Comparison of ENCODE assay signal across 1 cellular context in the genomic region with DNA sequence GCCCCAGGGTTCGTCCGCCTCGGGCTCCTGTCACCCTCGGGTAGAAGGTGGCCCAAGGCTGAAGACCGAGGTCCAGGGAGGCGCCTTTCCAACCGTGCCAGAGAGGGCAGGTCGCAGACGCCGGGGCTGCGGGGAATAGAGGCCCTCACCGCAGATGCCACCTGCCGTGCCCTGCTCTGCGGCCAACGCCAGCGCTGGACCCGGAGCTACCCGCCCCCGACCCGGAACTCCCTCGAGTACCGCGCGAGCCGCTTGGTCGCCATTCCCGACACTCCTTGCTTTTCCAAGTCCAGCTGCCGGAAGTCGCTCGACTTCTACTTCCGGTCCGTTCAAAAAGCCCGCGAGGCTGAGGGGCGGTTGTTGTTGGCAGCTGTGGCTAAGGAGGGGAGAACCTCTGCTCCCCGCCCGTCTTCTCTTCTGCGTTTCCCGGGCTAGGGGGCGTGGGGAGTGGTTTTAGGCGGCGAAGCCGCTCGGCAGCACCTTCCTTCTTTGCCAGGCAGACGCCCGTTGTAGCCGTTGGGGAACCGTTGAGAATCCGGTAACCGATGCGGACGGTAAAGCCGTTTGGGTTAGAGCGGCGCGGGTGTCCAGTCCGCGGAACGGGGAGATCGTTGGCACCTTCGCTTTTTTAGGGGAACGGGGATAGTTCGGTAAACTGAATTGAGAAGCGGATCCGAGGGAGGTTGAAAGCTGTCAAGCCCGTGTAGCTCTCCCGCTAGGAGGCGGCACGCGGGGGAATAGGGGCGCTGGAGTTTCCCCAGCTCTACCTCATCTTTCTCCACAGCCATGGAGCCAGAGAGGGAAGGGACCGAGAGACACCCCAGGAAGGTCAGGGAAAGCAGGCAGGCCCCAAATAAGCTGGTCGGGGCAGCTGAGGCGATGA.
TF ChIP-seq lines count a peak whose summit lies in the region.

A gene with protein sequence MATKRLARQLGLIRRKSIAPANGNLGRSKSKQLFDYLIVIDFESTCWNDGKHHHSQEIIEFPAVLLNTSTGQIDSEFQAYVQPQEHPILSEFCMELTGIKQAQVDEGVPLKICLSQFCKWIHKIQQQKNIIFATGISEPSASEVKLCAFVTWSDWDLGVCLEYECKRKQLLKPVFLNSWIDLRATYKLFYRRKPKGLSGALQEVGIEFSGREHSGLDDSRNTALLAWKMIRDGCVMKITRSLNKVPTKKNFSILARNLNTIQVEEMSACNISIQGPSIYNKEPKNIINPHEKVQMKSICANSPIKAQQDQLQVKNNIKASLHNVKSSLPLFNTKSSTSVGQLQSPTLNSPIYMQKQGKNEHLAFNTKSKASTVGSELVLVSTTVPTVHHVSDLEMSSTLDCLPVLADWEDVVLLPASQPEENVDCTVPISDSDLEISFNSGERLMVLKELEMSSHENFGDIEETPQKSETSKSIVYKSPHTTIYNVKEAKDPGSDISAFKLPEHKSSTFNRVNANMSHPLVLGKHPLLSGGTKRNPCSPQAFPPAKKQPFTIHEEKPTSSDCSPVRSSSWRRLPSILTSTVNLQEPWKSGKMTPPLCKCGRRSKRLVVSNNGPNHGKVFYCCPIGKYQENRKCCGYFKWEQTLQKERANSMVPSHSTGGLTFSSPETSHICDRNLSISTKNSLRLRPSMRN (minus strand): TSS at position 305 of the 883 bp plus-strand sequence. CDS start 42 bp downstream, at position 263.
A gene with protein sequence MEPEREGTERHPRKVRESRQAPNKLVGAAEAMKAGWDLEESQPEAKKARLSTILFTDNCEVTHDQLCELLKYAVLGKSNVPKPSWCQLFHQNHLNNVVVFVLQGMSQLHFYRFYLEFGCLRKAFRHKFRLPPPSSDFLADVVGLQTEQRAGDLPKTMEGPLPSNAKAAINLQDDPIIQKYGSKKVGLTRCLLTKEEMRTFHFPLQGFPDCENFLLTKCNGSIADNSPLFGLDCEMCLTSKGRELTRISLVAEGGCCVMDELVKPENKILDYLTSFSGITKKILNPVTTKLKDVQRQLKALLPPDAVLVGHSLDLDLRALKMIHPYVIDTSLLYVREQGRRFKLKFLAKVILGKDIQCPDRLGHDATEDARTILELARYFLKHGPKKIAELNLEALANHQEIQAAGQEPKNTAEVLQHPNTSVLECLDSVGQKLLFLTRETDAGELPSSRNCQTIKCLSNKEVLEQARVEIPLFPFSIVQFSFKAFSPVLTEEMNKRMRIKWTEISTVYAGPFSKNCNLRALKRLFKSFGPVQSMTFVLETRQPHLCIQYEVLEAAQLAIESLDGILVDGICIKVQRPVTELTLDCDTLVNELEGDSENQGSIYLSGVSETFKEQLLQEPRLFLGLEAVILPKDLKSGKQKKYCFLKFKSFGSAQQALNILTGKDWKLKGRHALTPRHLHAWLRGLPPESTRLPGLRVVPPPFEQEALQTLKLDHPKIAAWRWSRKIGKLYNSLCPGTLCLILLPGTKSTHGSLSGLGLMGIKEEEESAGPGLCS (plus strand): TSS at position 360 of the 883 bp plus-strand sequence. CDS start 427 bp downstream, at position 787.

TF ChIP-seq in K562, 482 proteins besides CTCF, POLR2A, EP300 and RAD21 (continued from another document and continues in another):
- TF ChIP-seq, protein P1, sequence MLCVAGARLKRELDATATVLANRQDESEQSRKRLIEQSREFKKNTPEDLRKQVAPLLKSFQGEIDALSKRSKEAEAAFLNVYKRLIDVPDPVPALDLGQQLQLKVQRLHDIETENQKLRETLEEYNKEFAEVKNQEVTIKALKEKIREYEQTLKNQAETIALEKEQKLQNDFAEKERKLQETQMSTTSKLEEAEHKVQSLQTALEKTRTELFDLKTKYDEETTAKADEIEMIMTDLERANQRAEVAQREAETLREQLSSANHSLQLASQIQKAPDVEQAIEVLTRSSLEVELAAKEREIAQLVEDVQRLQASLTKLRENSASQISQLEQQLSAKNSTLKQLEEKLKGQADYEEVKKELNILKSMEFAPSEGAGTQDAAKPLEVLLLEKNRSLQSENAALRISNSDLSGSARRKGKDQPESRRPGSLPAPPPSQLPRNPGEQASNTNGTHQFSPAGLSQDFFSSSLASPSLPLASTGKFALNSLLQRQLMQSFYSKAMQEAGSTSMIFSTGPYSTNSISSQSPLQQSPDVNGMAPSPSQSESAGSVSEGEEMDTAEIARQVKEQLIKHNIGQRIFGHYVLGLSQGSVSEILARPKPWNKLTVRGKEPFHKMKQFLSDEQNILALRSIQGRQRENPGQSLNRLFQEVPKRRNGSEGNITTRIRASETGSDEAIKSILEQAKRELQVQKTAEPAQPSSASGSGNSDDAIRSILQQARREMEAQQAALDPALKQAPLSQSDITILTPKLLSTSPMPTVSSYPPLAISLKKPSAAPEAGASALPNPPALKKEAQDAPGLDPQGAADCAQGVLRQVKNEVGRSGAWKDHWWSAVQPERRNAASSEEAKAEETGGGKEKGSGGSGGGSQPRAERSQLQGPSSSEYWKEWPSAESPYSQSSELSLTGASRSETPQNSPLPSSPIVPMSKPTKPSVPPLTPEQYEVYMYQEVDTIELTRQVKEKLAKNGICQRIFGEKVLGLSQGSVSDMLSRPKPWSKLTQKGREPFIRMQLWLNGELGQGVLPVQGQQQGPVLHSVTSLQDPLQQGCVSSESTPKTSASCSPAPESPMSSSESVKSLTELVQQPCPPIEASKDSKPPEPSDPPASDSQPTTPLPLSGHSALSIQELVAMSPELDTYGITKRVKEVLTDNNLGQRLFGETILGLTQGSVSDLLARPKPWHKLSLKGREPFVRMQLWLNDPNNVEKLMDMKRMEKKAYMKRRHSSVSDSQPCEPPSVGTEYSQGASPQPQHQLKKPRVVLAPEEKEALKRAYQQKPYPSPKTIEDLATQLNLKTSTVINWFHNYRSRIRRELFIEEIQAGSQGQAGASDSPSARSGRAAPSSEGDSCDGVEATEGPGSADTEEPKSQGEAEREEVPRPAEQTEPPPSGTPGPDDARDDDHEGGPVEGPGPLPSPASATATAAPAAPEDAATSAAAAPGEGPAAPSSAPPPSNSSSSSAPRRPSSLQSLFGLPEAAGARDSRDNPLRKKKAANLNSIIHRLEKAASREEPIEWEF (CRISPR knock-in tag; IDR thresholded peaks at IDR 0.05) = no peak
- TF ChIP-seq POLR3A (IDR thresholded peaks at IDR 0.05; ENCODE audit: borderline replicate concordance, extremely low read depth, insufficient read depth, insufficient read length) = no peak
- TF ChIP-seq NCOA1 (IDR thresholded peaks at IDR 0.05; ENCODE audit: low read depth) = peak; percentile 72; the same call in 1 of the 2 replicates
- peak; percentile 57; the same call in 1 of the 2 replicates for TF ChIP-seq FOXJ2 (tag; IDR thresholded peaks at IDR 0.05)
- no peak for TF ChIP-seq BMI1 (IDR thresholded peaks at IDR 0.05; ENCODE audit: low read length)
- TF ChIP-seq, protein P2, sequence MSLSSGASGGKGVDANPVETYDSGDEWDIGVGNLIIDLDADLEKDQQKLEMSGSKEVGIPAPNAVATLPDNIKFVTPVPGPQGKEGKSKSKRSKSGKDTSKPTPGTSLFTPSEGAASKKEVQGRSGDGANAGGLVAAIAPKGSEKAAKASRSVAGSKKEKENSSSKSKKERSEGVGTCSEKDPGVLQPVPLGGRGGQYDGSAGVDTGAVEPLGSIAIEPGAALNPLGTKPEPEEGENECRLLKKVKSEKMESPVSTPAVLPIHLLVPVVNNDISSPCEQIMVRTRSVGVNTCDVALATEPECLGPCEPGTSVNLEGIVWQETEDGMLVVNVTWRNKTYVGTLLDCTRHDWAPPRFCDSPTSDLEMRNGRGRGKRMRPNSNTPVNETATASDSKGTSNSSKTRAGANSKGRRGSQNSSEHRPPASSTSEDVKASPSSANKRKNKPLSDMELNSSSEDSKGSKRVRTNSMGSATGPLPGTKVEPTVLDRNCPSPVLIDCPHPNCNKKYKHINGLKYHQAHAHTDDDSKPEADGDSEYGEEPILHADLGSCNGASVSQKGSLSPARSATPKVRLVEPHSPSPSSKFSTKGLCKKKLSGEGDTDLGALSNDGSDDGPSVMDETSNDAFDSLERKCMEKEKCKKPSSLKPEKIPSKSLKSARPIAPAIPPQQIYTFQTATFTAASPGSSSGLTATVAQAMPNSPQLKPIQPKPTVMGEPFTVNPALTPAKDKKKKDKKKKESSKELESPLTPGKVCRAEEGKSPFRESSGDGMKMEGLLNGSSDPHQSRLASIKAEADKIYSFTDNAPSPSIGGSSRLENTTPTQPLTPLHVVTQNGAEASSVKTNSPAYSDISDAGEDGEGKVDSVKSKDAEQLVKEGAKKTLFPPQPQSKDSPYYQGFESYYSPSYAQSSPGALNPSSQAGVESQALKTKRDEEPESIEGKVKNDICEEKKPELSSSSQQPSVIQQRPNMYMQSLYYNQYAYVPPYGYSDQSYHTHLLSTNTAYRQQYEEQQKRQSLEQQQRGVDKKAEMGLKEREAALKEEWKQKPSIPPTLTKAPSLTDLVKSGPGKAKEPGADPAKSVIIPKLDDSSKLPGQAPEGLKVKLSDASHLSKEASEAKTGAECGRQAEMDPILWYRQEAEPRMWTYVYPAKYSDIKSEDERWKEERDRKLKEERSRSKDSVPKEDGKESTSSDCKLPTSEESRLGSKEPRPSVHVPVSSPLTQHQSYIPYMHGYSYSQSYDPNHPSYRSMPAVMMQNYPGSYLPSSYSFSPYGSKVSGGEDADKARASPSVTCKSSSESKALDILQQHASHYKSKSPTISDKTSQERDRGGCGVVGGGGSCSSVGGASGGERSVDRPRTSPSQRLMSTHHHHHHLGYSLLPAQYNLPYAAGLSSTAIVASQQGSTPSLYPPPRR (CRISPR knock-in tag; IDR thresholded peaks at IDR 0.05; ENCODE audit: borderline replicate concordance) = no peak
- TF ChIP-seq CCAR2 (IDR thresholded peaks at IDR 0.05; ENCODE audit: low read depth, low read length) = no peak
- peak in 1 of 2 experiments; percentile 8; a peak in 1 of 4 replicates for TF ChIP-seq NONO (IDR thresholded peaks at IDR 0.05; ENCODE audit: low read depth in 2 of 2, low read length in 1 of 2)
- TF ChIP-seq, protein P3, sequence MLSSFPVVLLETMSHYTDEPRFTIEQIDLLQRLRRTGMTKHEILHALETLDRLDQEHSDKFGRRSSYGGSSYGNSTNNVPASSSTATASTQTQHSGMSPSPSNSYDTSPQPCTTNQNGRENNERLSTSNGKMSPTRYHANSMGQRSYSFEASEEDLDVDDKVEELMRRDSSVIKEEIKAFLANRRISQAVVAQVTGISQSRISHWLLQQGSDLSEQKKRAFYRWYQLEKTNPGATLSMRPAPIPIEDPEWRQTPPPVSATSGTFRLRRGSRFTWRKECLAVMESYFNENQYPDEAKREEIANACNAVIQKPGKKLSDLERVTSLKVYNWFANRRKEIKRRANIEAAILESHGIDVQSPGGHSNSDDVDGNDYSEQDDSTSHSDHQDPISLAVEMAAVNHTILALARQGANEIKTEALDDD (IDR thresholded peaks at IDR 0.05) = no peak
- TF ChIP-seq, protein P4, sequence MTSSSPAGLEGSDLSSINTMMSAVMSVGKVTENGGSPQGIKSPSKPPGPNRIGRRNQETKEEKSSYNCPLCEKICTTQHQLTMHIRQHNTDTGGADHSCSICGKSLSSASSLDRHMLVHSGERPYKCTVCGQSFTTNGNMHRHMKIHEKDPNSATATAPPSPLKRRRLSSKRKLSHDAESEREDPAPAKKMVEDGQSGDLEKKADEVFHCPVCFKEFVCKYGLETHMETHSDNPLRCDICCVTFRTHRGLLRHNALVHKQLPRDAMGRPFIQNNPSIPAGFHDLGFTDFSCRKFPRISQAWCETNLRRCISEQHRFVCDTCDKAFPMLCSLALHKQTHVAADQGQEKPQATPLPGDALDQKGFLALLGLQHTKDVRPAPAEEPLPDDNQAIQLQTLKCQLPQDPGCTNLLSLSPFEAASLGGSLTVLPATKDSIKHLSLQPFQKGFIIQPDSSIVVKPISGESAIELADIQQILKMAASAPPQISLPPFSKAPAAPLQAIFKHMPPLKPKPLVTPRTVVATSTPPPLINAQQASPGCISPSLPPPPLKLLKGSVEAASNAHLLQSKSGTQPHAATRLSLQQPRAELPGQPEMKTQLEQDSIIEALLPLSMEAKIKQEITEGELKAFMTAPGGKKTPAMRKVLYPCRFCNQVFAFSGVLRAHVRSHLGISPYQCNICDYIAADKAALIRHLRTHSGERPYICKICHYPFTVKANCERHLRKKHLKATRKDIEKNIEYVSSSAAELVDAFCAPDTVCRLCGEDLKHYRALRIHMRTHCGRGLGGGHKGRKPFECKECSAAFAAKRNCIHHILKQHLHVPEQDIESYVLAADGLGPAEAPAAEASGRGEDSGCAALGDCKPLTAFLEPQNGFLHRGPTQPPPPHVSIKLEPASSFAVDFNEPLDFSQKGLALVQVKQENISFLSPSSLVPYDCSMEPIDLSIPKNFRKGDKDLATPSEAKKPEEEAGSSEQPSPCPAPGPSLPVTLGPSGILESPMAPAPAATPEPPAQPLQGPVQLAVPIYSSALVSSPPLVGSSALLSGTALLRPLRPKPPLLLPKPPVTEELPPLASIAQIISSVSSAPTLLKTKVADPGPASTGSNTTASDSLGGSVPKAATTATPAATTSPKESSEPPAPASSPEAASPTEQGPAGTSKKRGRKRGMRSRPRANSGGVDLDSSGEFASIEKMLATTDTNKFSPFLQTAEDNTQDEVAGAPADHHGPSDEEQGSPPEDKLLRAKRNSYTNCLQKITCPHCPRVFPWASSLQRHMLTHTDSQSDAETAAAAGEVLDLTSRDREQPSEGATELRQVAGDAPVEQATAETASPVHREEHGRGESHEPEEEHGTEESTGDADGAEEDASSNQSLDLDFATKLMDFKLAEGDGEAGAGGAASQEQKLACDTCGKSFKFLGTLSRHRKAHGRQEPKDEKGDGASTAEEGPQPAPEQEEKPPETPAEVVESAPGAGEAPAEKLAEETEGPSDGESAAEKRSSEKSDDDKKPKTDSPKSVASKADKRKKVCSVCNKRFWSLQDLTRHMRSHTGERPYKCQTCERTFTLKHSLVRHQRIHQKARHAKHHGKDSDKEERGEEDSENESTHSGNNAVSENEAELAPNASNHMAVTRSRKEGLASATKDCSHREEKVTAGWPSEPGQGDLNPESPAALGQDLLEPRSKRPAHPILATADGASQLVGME (CRISPR knock-in tag; IDR thresholded peaks at IDR 0.05) = peak; percentile 21; the same call in 1 of the 2 replicates
- peak; percentile 96 for TF ChIP-seq ETV1 (tag; conservative IDR thresholded peaks at IDR 0.05; ENCODE audit: low read depth)
- no peak for TF ChIP-seq ZEB2 (IDR thresholded peaks at IDR 0.05)
- TF ChIP-seq, protein P5, sequence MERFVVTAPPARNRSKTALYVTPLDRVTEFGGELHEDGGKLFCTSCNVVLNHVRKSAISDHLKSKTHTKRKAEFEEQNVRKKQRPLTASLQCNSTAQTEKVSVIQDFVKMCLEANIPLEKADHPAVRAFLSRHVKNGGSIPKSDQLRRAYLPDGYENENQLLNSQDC (CRISPR knock-in tag; IDR thresholded peaks at IDR 0.05) = no peak
- no peak for TF ChIP-seq HNRNPH1 (optimal IDR thresholded peaks at IDR 0.05; ENCODE audit: low read depth, low read length)
- TF ChIP-seq EWSR1 (IDR thresholded peaks at IDR 0.05; ENCODE audit: borderline replicate concordance, low read depth, partially characterized antibody) = no peak
- TF ChIP-seq, protein P6, sequence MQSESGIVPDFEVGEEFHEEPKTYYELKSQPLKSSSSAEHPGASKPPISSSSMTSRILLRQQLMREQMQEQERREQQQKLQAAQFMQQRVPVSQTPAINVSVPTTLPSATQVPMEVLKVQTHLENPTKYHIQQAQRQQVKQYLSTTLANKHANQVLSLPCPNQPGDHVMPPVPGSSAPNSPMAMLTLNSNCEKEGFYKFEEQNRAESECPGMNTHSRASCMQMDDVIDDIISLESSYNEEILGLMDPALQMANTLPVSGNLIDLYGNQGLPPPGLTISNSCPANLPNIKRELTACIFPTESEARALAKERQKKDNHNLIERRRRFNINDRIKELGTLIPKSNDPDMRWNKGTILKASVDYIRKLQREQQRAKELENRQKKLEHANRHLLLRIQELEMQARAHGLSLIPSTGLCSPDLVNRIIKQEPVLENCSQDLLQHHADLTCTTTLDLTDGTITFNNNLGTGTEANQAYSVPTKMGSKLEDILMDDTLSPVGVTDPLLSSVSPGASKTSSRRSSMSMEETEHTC (IDR thresholded peaks at IDR 0.05) = no peak
- TF ChIP-seq RNF2 (IDR thresholded peaks at IDR 0.05) = peak; percentile 83; the same call in 1 of the 2 replicates
- TF ChIP-seq SREBF2 (CRISPR knock-in tag; IDR thresholded peaks at IDR 0.05) = no peak
- TF ChIP-seq ZNF589 (CRISPR knock-in tag; IDR thresholded peaks at IDR 0.05; ENCODE audit: low read depth) = no peak
- TF ChIP-seq NFE2 (IDR thresholded peaks at IDR 0.05; ENCODE audit: low read depth) = no peak
